ENCODE assay signal across 1 cellular context in the genomic region with DNA sequence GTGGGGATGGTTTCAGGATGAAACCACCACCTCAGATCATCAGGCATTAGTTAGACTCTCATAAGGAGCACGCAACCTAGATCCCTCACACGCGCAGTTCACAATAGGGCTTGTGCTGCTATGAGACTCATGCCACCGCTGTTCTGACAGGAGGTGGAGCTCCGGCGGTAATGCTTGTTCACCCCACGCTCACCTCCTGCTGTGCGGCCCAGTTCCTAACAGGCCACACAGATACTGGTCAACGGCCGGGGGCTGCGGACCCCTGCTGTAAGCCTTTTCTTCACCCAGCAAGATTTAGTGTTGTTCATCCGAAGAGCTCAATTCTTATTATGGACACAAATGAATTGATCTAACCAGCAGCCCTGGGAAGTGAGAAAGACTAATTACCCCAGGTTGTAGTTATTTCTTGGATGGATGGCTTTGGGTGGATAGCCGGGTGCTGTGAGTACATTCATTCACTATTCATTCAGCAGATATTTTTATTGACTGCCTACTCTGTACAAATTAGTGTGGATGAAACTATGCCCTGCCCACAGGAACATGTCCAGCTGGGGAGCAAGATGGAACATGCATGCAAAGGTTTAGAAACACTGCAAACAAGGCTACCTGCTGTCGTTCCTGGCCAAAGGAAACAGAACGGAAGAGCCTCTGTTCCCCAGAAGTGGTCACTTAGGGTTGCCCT.
TF ChIP-seq lines count a peak whose summit lies in the region.

No MANE protein-coding gene starts in this region.

TF ChIP-seq in K562, 482 proteins besides CTCF, POLR2A, EP300 and RAD21 (continued from another document):
- TF ChIP-seq, protein P1, sequence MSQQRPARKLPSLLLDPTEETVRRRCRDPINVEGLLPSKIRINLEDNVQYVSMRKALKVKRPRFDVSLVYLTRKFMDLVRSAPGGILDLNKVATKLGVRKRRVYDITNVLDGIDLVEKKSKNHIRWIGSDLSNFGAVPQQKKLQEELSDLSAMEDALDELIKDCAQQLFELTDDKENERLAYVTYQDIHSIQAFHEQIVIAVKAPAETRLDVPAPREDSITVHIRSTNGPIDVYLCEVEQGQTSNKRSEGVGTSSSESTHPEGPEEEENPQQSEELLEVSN (IDR thresholded peaks at IDR 0.05; ENCODE audit: borderline replicate concordance in 1 of 2, extremely low read depth in 1 of 2, insufficient read depth in 1 of 2, insufficient read length in 1 of 2, low read depth in 1 of 2, low read length in 1 of 2, poor library complexity in 1 of 2, severe bottlenecking in 1 of 2) = peak in 1 of 2 experiments; percentile 49
- TF ChIP-seq, protein P2, sequence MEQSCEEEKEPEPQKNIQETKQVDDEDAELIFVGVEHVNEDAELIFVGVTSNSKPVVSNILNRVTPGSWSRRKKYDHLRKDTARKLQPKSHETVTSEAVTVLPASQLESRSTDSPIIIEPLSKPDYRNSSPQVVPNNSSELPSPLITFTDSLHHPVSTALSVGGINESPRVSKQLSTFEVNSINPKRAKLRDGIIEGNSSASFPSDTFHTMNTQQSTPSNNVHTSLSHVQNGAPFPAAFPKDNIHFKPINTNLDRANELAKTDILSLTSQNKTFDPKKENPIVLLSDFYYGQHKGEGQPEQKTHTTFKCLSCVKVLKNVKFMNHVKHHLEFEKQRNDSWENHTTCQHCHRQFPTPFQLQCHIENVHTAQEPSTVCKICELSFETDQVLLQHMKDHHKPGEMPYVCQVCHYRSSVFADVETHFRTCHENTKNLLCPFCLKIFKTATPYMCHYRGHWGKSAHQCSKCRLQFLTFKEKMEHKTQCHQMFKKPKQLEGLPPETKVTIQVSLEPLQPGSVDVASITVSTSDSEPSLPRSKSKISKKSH (CRISPR knock-in tag; IDR thresholded peaks at IDR 0.05) = no peak
- no peak for TF ChIP-seq ZNF561 (CRISPR knock-in tag; conservative IDR thresholded peaks at IDR 0.05)
- TF ChIP-seq KAT7 (CRISPR knock-in tag; IDR thresholded peaks at IDR 0.05; ENCODE audit: borderline replicate concordance) = no peak
- no peak for TF ChIP-seq ZKSCAN3 (CRISPR knock-in tag; IDR thresholded peaks at IDR 0.05)
- no peak for TF ChIP-seq ZC3H4 (CRISPR knock-in tag; IDR thresholded peaks at IDR 0.05; ENCODE audit: borderline replicate concordance)
- no peak for TF ChIP-seq ZNF408 (CRISPR knock-in tag; IDR thresholded peaks at IDR 0.05; ENCODE audit: low read depth)
- no peak for TF ChIP-seq ZNF174 (CRISPR knock-in tag; IDR thresholded peaks at IDR 0.05)
- peak in 1 of 2 experiments; percentile 22; a peak in 1 of 4 replicates for TF ChIP-seq NRF1 (conservative IDR thresholded peaks at IDR 0.05 in 1 of 2, IDR thresholded peaks at IDR 0.05 in 1 of 2)
- TF ChIP-seq RBBP5 (IDR thresholded peaks at IDR 0.05; ENCODE audit: borderline replicate concordance, insufficient read depth, low read length, poor library complexity, severe bottlenecking) = no peak
- TF ChIP-seq IRF9 (tag; IDR thresholded peaks at IDR 0.05) = no peak
- TF ChIP-seq RBM14 (IDR thresholded peaks at IDR 0.05; ENCODE audit: borderline replicate concordance, insufficient read depth, low read depth, low read length) = no peak
- TF ChIP-seq PHF21A (IDR thresholded peaks at IDR 0.05; ENCODE audit: borderline replicate concordance, low read depth) = no peak
- no peak for TF ChIP-seq ZFPM2 (CRISPR knock-in tag; IDR thresholded peaks at IDR 0.05)
- TF ChIP-seq RFX7 (CRISPR knock-in tag; IDR thresholded peaks at IDR 0.05) = no peak
